ENCODE assay signal across 19 cellular contexts in the genomic region with DNA sequence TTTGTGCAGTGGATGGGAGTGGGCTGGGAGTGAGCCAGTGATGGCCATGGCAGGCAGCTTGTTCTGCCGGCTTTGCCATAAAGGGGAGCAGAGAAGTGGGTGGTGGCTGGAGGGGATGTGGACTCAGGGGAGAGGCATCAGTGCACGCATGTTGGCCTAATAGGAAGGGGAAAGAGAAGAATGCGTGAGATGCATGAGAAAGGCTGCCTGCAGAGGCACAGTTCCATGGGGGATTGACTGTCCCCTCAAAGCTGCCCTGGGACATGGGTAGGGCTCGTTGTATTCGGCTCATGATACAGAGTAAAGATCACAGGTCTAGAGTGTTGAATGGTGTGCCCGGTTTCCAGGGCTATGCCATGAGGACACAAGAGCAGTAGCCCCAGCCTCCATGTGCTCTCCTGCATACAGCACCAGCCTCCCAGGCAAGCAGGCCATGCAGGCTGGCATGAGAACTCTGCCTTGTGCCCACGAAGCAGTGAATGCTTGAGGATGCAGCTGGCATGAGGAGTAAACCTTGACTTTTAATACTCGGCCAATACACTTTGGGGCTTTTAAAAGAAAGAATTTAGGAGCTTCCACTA.
DNase-seq lines count a peak whose midpoint lies in the region; ATAC-seq and TF ChIP-seq lines count a peak whose summit lies in the region.
"Had no signal": no experiment of that assay in that cellular context is flagged by ENCODE, and none has a peak within 500 bp of the region (broad histone marks: within the 10 kb centered on the region; RNA-seq: fewer than 3 reads in every experiment).

No MANE protein-coding gene starts in this region.

- H3K27me3 Mint-ChIP-seq in neural crest cell (ENCODE audit: low read depth): no peaks in the 10 kb centered on the region
- peaks cover 4 to 18% (median 16%) of the 10 kb centered on the region in 5 donors for H3K27me3 Mint-ChIP-seq in naive thymus-derived CD4-positive, alpha-beta T cell
- H3K27me3 Mint-ChIP-seq: CD4-positive, CD25-positive, alpha-beta regulatory T cell had no signal

- POLR2A ChIA-PET in naive thymus-derived CD4-positive, alpha-beta T cell (lab: Charles Lee): no interaction called here

- H3K4me3 ChIP-seq in H7 (ENCODE audit: insufficient read depth, low read depth, low read length): no peak overlapping the region
- H3K4me3 ChIP-seq in coronary artery: no peak overlapping the region
- H3K4me3 ChIP-seq in naive thymus-derived CD4-positive, alpha-beta T cell (ENCODE audit: low read length): no peak overlapping the region
- H3K4me3 ChIP-seq: K562 had no signal

- H3K27ac Mint-ChIP-seq in neural crest cell (ENCODE audit: unreplicated experiment): peak overlapping the region; percentile 65
- H3K27ac Mint-ChIP-seq in naive thymus-derived CD4-positive, alpha-beta T cell: no peak overlapping the region
- H3K27ac Mint-ChIP-seq: CD8-positive, alpha-beta memory T cell; HFFc6 had no signal

- H3K9me3 Mint-ChIP-seq in neural crest cell: peaks cover 9% of the 10 kb centered on the region
- H3K9me3 Mint-ChIP-seq in naive thymus-derived CD4-positive, alpha-beta T cell: peaks cover 0 to 13% (median 3%) of the 10 kb centered on the region in 11 donors

- no peak overlapping the region for H3K4me3 Mint-ChIP-seq in neural crest cell
- H3K4me3 Mint-ChIP-seq in naive thymus-derived CD4-positive, alpha-beta T cell: no peak overlapping the region
- H3K4me3 Mint-ChIP-seq: CD4-positive, CD25-positive, alpha-beta regulatory T cell; CD8-positive, alpha-beta memory T cell; HFFc6 had no signal

- ATAC-seq in GM19324 (IDR thresholded peaks at IDR 0.05; ENCODE audit: low FRiP score, unreplicated experiment): no peak
- no peak for ATAC-seq in naive thymus-derived CD4-positive, alpha-beta T cell
- ATAC-seq: HCT116, K562 had no signal

- H3K9me3 ChIP-seq in naive thymus-derived CD4-positive, alpha-beta T cell (ENCODE audit: control insufficient read depth in 2 of 3, low read length in 3 of 3): no peaks in the 10 kb centered on the region
- H3K9me3 ChIP-seq: BE2C had no signal

- no peaks in the 10 kb centered on the region for H3K4me1 ChIP-seq in naive thymus-derived CD4-positive, alpha-beta T cell (ENCODE audit: control insufficient read depth in 2 of 2, insufficient read depth in 2 of 2, low read length in 2 of 2)
- H3K4me1 ChIP-seq: BE2C had no signal

- no peaks in the 10 kb centered on the region for H3K27me3 ChIP-seq in H7 (ENCODE audit: control insufficient read depth, insufficient read depth, low read length)
- H3K27me3 ChIP-seq in naive thymus-derived CD4-positive, alpha-beta T cell (ENCODE audit: control insufficient read depth in 2 of 2, insufficient read depth in 2 of 2, low read length in 2 of 2): no peaks in the 10 kb centered on the region
- H3K27me3 ChIP-seq: BE2C had no signal

- TF ChIP-seq CTCF in coronary artery (IDR thresholded peaks at IDR 0.05) (no peak), neural crest cell (conservative IDR thresholded peaks at IDR 0.05) (no peak)

- CTCF ChIA-PET in naive thymus-derived CD4-positive, alpha-beta T cell (lab: Charles Lee): interaction anchor here (0.5 to 0.6 kb wide), 2 partner anchors 67 to 365 kb away, joined by 3 read pairs; no protein-coding TSS in a partner anchor

- H3K36me3 Mint-ChIP-seq in neural crest cell (ENCODE audit: low read depth): peaks cover 9% of the 10 kb centered on the region
- H3K36me3 Mint-ChIP-seq in naive thymus-derived CD4-positive, alpha-beta T cell: peaks cover 0 to 8% (median 0%) of the 10 kb centered on the region in 5 donors
- H3K36me3 Mint-ChIP-seq: CD4-positive, CD25-positive, alpha-beta regulatory T cell; CD8-positive, alpha-beta memory T cell had no signal

- DNase-seq in H7 (peak; percentile 66), coronary artery (ENCODE audit: low spot score) (peak; percentile 7), neural crest cell (ENCODE audit: low read depth, low spot score) (no peak), NCI-H2196 treated with DMSO at 0.1 percent for 48 hours (lab: John Stamatoyannopoulos, UW; ENCODE audit: unreplicated experiment) (no peak)
- DNase-seq in naive thymus-derived CD4-positive, alpha-beta T cell: no peak
- DNase-seq: ACHN; BE2C; C1 segment of cervical spinal cord; CD4-positive, CD25-positive, alpha-beta regulatory T cell; CD8-positive, alpha-beta memory T cell; COR-L47; DMS79; GF-D8; HFFc6; IMR-90 had no signal

- no peak overlapping the region for H3K27ac ChIP-seq in coronary artery
- no peak overlapping the region for H3K27ac ChIP-seq in naive thymus-derived CD4-positive, alpha-beta T cell (ENCODE audit: low read depth, low read length)
- H3K27ac ChIP-seq: HL-60 had no signal

- H3K36me3 ChIP-seq in H7 (replicated peaks; ENCODE audit: control insufficient read depth, insufficient read depth, low read length): no peaks in the 10 kb centered on the region
- no peaks in the 10 kb centered on the region for H3K36me3 ChIP-seq in naive thymus-derived CD4-positive, alpha-beta T cell (ENCODE audit: control insufficient read depth in 2 of 3, insufficient read depth in 3 of 3, low read length in 3 of 3)
- H3K36me3 ChIP-seq: BE2C had no signal

- H3K4me1 Mint-ChIP-seq in neural crest cell: peaks cover 12% of the 10 kb centered on the region
- peaks cover 0 to 7% (median 0%) of the 10 kb centered on the region in 7 donors for H3K4me1 Mint-ChIP-seq in naive thymus-derived CD4-positive, alpha-beta T cell
- H3K4me1 Mint-ChIP-seq: CD4-positive, CD25-positive, alpha-beta regulatory T cell had no signal

- intact Hi-C loops in naive thymus-derived CD4-positive, alpha-beta T cell (cut with micrococcal nuclease): no loop called here

Comparison
In these comparisons a context has a peak if more than half of its experiments do, and no peak if none do; other contexts are left out.
1. DNase-seq: peak in H7 (single experiment) and coronary artery (single experiment); none in neural crest cell (single experiment), NCI-H2196 treated with DMSO at 0.1 percent for 48 hours (single experiment) and naive thymus-derived CD4-positive, alpha-beta T cell (0 of 9).